In the genomic region with DNA sequence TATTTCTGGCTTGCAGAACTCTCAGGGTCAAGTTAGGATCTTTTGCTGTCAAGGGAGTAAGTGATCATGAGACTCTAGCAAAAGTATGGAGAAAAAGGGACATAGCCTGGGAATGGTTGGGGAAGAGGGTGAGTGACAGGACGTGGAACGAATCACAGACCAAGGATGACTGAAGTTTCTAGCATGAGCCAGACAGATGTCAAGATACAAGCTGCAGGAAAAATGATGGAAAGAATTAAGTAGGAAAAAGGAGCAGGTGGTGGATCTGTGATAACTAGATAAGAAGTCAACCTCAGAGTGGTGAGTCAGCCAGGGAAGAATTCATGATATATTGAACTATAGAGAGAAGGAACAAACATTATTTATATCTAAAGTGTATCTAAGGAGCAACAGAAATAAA, we compare ENCODE assay signal across 35 cellular contexts.
DNase-seq lines count a peak whose midpoint lies in the region; ATAC-seq and TF ChIP-seq lines count a peak whose summit lies in the region.
"Had no signal": no experiment of that assay in that cellular context is flagged by ENCODE, and none has a peak within 500 bp of the region (broad histone marks: within the 10 kb centered on the region; RNA-seq: fewer than 3 reads in every experiment).

No MANE protein-coding gene starts in this region.

- H2BK5ac ChIP-seq in trophoblast cell (ENCODE audit: low read depth, low read length, poor library complexity) = no peak overlapping the region

- no peak overlapping the region for H3K23ac ChIP-seq in trophoblast cell (ENCODE audit: low read length)

- no peak overlapping the region for H3K4me2 ChIP-seq in fibroblast of lung (ENCODE audit: extremely low read depth, insufficient read depth, low read length)
- H3K4me2 ChIP-seq in trophoblast cell (ENCODE audit: low read length) = no peak overlapping the region
- H3K4me2 ChIP-seq: GM23338 had no signal

- TF ChIP-seq POLR2A in lower leg skin (IDR thresholded peaks at IDR 0.05) = no peak

- no peak overlapping the region for H3K27ac ChIP-seq in fibroblast of lung (ENCODE audit: insufficient read depth, low read length)
- no peak overlapping the region for H3K27ac ChIP-seq in trophoblast cell (ENCODE audit: low read depth, low read length)
- H3K27ac ChIP-seq: C4-2B, heart left ventricle, HL-60, ovary, SJCRH30, skin epidermis had no signal

- H3K9me3 ChIP-seq in fibroblast of lung (ENCODE audit: control insufficient read depth, insufficient read depth, low read depth, low read length) (no peaks in the 10 kb centered on the region), trophoblast cell (ENCODE audit: insufficient read depth, low read depth, low read length) (no peaks in the 10 kb centered on the region)
- H3K9me3 ChIP-seq: heart left ventricle, ovary, SJCRH30 had no signal

- no peaks in the 10 kb centered on the region for H3K27me3 ChIP-seq in fibroblast of lung (ENCODE audit: control insufficient read depth, insufficient read depth, low read length)
- no peaks in the 10 kb centered on the region for H3K27me3 ChIP-seq in trophoblast cell (ENCODE audit: insufficient read depth, low read length)
- H3K27me3 ChIP-seq: ovary, SJCRH30 had no signal

- H3K79me1 ChIP-seq in trophoblast cell (ENCODE audit: low read length) = no peaks in the 10 kb centered on the region

- H3K4me3 ChIP-seq in fibroblast of lung (replicated peaks in 1 of 4; ENCODE audit: control extremely low read depth in 1 of 4, insufficient read depth in 1 of 4, low read depth in 3 of 4, low read length in 4 of 4) (no peak overlapping the region), trophoblast cell (ENCODE audit: low read depth, low read length) (no peak overlapping the region), lower leg skin (ENCODE audit: low read depth, poor library complexity, severe bottlenecking) (no peak overlapping the region)
- H3K4me3 ChIP-seq: GM23338, heart left ventricle, ovary, SJCRH30, skin epidermis had no signal

- no peaks in the 10 kb centered on the region for H4K20me1 ChIP-seq in fibroblast of lung (ENCODE audit: control insufficient read depth, extremely low read depth, insufficient read depth, low read length)

- H4K91ac ChIP-seq in trophoblast cell (ENCODE audit: low read depth, low read length) = no peak overlapping the region

- no peak overlapping the region for H4K8ac ChIP-seq in trophoblast cell (ENCODE audit: low read depth, low read length)

- H3K36me3 ChIP-seq in fibroblast of lung (ENCODE audit: control insufficient read depth, insufficient read depth, low read length) (no peaks in the 10 kb centered on the region), trophoblast cell (ENCODE audit: control insufficient read depth in 1 of 2, insufficient read depth in 2 of 2, low read length in 2 of 2) (no peaks in the 10 kb centered on the region)
- H3K36me3 ChIP-seq: heart left ventricle, ovary, SJCRH30 had no signal

- no peak for ATAC-seq in GM19452 (IDR thresholded peaks at IDR 0.05; ENCODE audit: unreplicated experiment)
- ATAC-seq: effector memory CD8-positive, alpha-beta T cell; GM23338; heart left ventricle; left cardiac atrium; T-cell; WTC11 had no signal

- TF ChIP-seq CTCF in fibroblast of lung (conservative IDR thresholded peaks at IDR 0.05 in 1 of 2, IDR thresholded peaks at IDR 0.05 in 1 of 2; ENCODE audit: low read depth in 1 of 2, low read length in 2 of 2) = no peak
- no peak for TF ChIP-seq CTCF in lower leg skin (IDR thresholded peaks at IDR 0.05)

- H2AK5ac ChIP-seq in trophoblast cell (ENCODE audit: low read length) = no peak overlapping the region

- peak; percentile 30 for DNase-seq in HT1080 (ENCODE audit: low read depth)
- DNase-seq in RPMI7951 (ENCODE audit: low read depth) = peak; percentile 98
- DNase-seq in fibroblast of lung (ENCODE audit: low read depth in 2 of 2) = peak; percentile 3 to 31
- DNase-seq in trophoblast cell = peak; percentile 54 to 84
- no peak for DNase-seq in RKO (ENCODE audit: low spot score)
- no peak for DNase-seq in head of caudate nucleus
- DNase-seq in lower leg skin (ENCODE audit: low spot score in 2 of 2) = no peak
- DNase-seq: activated CD4-positive, alpha-beta T cell treated with anti-CD3 and anti-CD28 coated beads, Interleukin-2, amount 10 ng/mL, durations not matched to agents 7 days and 5 days; activated effector memory CD4-positive, alpha-beta T cell treated with anti-CD3 and anti-CD28 coated beads, Interleukin-2, amount 50 U/mL, for 16 hours; activated T-cell treated with anti-CD3 and anti-CD28 coated beads, Interleukin-2, amount 50 U/mL, for 1 hour; aorta; central memory CD4-positive, alpha-beta T cell; COR-L47; DND-41; effector memory CD8-positive, alpha-beta T cell; erythroblast; foreskin fibroblast; heart left ventricle; left cardiac atrium; MV-4-11; NCI-H1436; NCI-H2081; NCI-H226; NCI-H748 treated with DMSO at 0.1 percent for 48 hours; ovary; RPMI8226; stimulated activated naive CD4-positive, alpha-beta T cell treated with Interleukin-2 at 50 U/mL for 16 hours; T-cell had no signal

- H2BK12ac ChIP-seq in trophoblast cell (ENCODE audit: low read length) = no peak overlapping the region

- H3K79me2 ChIP-seq in fibroblast of lung (ENCODE audit: control insufficient read depth, insufficient read depth, low read length) = no peaks in the 10 kb centered on the region
- no peaks in the 10 kb centered on the region for H3K79me2 ChIP-seq in trophoblast cell (ENCODE audit: control insufficient read depth, insufficient read depth, low read length, poor library complexity)

- H3K14ac ChIP-seq in trophoblast cell (ENCODE audit: low read length) = no peak overlapping the region

- H3K4me1 ChIP-seq in fibroblast of lung (ENCODE audit: control insufficient read depth, extremely low read depth, insufficient read depth, low read length) (no peaks in the 10 kb centered on the region), trophoblast cell (ENCODE audit: control insufficient read depth in 1 of 2, insufficient read depth in 2 of 2, low read length in 2 of 2) (no peaks in the 10 kb centered on the region)
- H3K4me1 ChIP-seq: heart left ventricle, SJCRH30 had no signal

- no CpG with 5 or more reads among the region's 2 CpGs for WGBS in trophoblast cell (ENCODE audit: extremely low coverage, insufficient coverage, insufficient read length)
- 33 to 41% methylated on average over 2 of the region's 2 CpGs for WGBS in lower leg skin, 2 donors

- H3K18ac ChIP-seq in trophoblast cell (ENCODE audit: low read length) = no peak overlapping the region

- H2BK120ac ChIP-seq in trophoblast cell (ENCODE audit: insufficient read depth, low read length, poor library complexity) = no peak overlapping the region

- H3K9ac ChIP-seq in fibroblast of lung (ENCODE audit: insufficient read depth, low read length) = no peak overlapping the region
- no peak overlapping the region for H3K9ac ChIP-seq in trophoblast cell (ENCODE audit: low read length)

- no peak overlapping the region for H4K12ac ChIP-seq in trophoblast cell (ENCODE audit: low read depth, low read length)

- H2AFZ ChIP-seq in fibroblast of lung (ENCODE audit: low read length) = no peak overlapping the region
- H2AFZ ChIP-seq in trophoblast cell (ENCODE audit: insufficient read depth, low read length, poor library complexity) = no peak overlapping the region
- H2AFZ ChIP-seq: GM23338 had no signal

- intact Hi-C loops in head of caudate nucleus (cut with DNase I) (no loop called here), lower leg skin (cut with DNase I; ENCODE audit: low total_unique reads) (no loop called here)

- H3K4ac ChIP-seq in trophoblast cell (ENCODE audit: low read depth, low read length) = no peak overlapping the region

Comparison
In these comparisons a context has a peak if more than half of its experiments do, and no peak if none do; other contexts are left out.
1. DNase-seq: peak in HT1080 (single experiment), RPMI7951 (single experiment), fibroblast of lung (2 of 2) and trophoblast cell (2 of 2); none in RKO (single experiment), head of caudate nucleus (0 of 42) and lower leg skin (0 of 2).